ENCODE assay signal across 8 cellular contexts in genomic region chr1:152459596-152460528, GRCh38. TPM values are rescaled to one million over a fixed set of nuclear protein-coding genes. Genes with fewer than 3 reads are reported as not detected.
DNase-seq lines count a peak whose midpoint lies in the region; ATAC-seq, FAIRE-seq and TF ChIP-seq lines count a peak whose summit lies in the region.

No MANE protein-coding gene starts in this region.

- BruUV-seq in Caco-2 (replicated peaks; lab: Mats Ljungman, UMichigan), result no TSS peak

- peak overlapping the region; percentile 3 to 66 (median 33) for H3K27ac ChIP-seq in Peyer's patch

- no peak for TF ChIP-seq POLR2A in Peyer's patch (IDR thresholded peaks at IDR 0.05)

- no peak overlapping the region for H3K4me3 Mint-ChIP-seq in Caco-2 (ENCODE audit: unreplicated experiment)
- peak overlapping the region; percentile 32 for H3K4me3 Mint-ChIP-seq in activated T-helper 1 cell treated with anti-CD3 and anti-CD28 coated beads, Interleukin-12 subunit alpha, Interleukin-12 subunit beta, Interleukin-2, Interleukin-4 antibody, amounts not matched to agents 30 ng/mL and 10 ng/mL and 1 ng/mL, durations not matched to agents 14 hours and 24 hours and 36 hours

- H3K36me3 ChIP-seq in Caco-2 (ENCODE audit: control insufficient read depth, insufficient read depth, low read length) (no peaks in the 10 kb centered on the region), Peyer's patch (no peaks in the 10 kb centered on the region)

- H3K9me3 Mint-ChIP-seq in Caco-2 (ENCODE audit: unreplicated experiment), result no peaks in the 10 kb centered on the region
- H3K9me3 Mint-ChIP-seq in activated T-helper 1 cell treated with anti-CD3 and anti-CD28 coated beads, Interleukin-12 subunit alpha, Interleukin-12 subunit beta, Interleukin-2, Interleukin-4 antibody, amounts not matched to agents 30 ng/mL and 10 ng/mL and 1 ng/mL, durations not matched to agents 14 hours and 24 hours and 36 hours, result no peaks in the 10 kb centered on the region

- no peak for FAIRE-seq in urothelium cell line (lab: Jason Lieb, UNC)

- CTCF ChIA-PET in Caco-2 (lab: Charles Lee), result interaction anchor here (0.9 to 2.9 kb wide), 4 partner anchors 19 to 73 kb away, joined by 3 to 118 read pairs (median 12); no protein-coding TSS in a partner anchor

- H3K27me3 ChIP-seq in Caco-2 (replicated peaks; ENCODE audit: control insufficient read depth, insufficient read depth, low read length) (no peaks in the 10 kb centered on the region), Peyer's patch (no peaks in the 10 kb centered on the region)

- intact Hi-C loops in Caco-2 (cut with micrococcal nuclease; ENCODE audit: unreplicated experiment), result loop anchor here (1.0 to 5.0 kb wide), 2 partner anchors 73 to 408 kb away; no protein-coding TSS in a partner anchor
- intact Hi-C loops in activated T-helper 1 cell treated with anti-CD3 and anti-CD28 coated beads, Interleukin-12 subunit alpha, Interleukin-12 subunit beta, Interleukin-2, Interleukin-4 antibody, amounts not matched to agents 30 ng/mL and 10 ng/mL and 1 ng/mL, durations not matched to agents 14 hours and 24 hours and 36 hours (cut with micrococcal nuclease), result loop anchor here (1.0 to 2.0 kb wide), 2 partner anchors 19 to 317 kb away; no protein-coding TSS in a partner anchor

- ATAC-seq in HG03342 (IDR thresholded peaks at IDR 0.05; ENCODE audit: unreplicated experiment), result peak; percentile 93

- peak; percentile 82 to 84 for TF ChIP-seq CTCF in Caco-2 (IDR thresholded peaks at IDR 0.05; ENCODE audit: insufficient read depth in 1 of 2, low read depth in 1 of 2, low read length in 1 of 2, severe bottlenecking in 1 of 2, unreplicated experiment in 1 of 2)
- TF ChIP-seq CTCF in Peyer's patch (IDR thresholded peaks at IDR 0.05), result peak; percentile 36 to 87 (median 66)

- no peaks in the 10 kb centered on the region for H3K4me1 ChIP-seq in Caco-2
- no peaks in the 10 kb centered on the region for H3K4me1 ChIP-seq in Peyer's patch

- POLR2A ChIA-PET in Caco-2 (lab: Charles Lee), result no interaction called here

- H3K4me1 Mint-ChIP-seq in Caco-2 (ENCODE audit: low read depth, unreplicated experiment), result no peaks in the 10 kb centered on the region
- peaks cover 32% of the 10 kb centered on the region for H3K4me1 Mint-ChIP-seq in activated T-helper 1 cell treated with anti-CD3 and anti-CD28 coated beads, Interleukin-12 subunit alpha, Interleukin-12 subunit beta, Interleukin-2, Interleukin-4 antibody, amounts not matched to agents 30 ng/mL and 10 ng/mL and 1 ng/mL, durations not matched to agents 14 hours and 24 hours and 36 hours (ENCODE audit: low read depth)

- no peaks in the 10 kb centered on the region for H3K27me3 Mint-ChIP-seq in Caco-2 (ENCODE audit: insufficient read depth, unreplicated experiment)
- H3K27me3 Mint-ChIP-seq in activated T-helper 1 cell treated with anti-CD3 and anti-CD28 coated beads, Interleukin-12 subunit alpha, Interleukin-12 subunit beta, Interleukin-2, Interleukin-4 antibody, amounts not matched to agents 30 ng/mL and 10 ng/mL and 1 ng/mL, durations not matched to agents 14 hours and 24 hours and 36 hours (ENCODE audit: insufficient read depth), result peaks cover 8% of the 10 kb centered on the region

- H3K27ac Mint-ChIP-seq in Caco-2 (ENCODE audit: unreplicated experiment), result no peak overlapping the region
- H3K27ac Mint-ChIP-seq in activated T-helper 1 cell treated with anti-CD3 and anti-CD28 coated beads, Interleukin-12 subunit alpha, Interleukin-12 subunit beta, Interleukin-2, Interleukin-4 antibody, amounts not matched to agents 30 ng/mL and 10 ng/mL and 1 ng/mL, durations not matched to agents 14 hours and 24 hours and 36 hours, result peak overlapping the region; percentile 66

- H3K9me3 ChIP-seq in Caco-2 (no peaks in the 10 kb centered on the region), Peyer's patch (no peaks in the 10 kb centered on the region)

- DNase-seq in Caco-2 (peak; percentile 63 to 73), GM19238 (ENCODE audit: insufficient read length, low spot score) (peak; percentile 37), Peyer's patch (peak; percentile 76 to 89 (median 77)), germinal center (ENCODE audit: low spot score) (peak; percentile 59), putamen (ENCODE audit: low spot score) (peak; percentile 47), urothelium cell line (ENCODE audit: low spot score) (peak; percentile 77)
- peak; percentile 46 for DNase-seq in activated T-helper 1 cell treated with anti-CD3 and anti-CD28 coated beads, Interleukin-12 subunit alpha, Interleukin-12 subunit beta, Interleukin-2, Interleukin-4 antibody, amounts not matched to agents 30 ng/mL and 10 ng/mL and 1 ng/mL, durations not matched to agents 14 hours and 24 hours and 36 hours (ENCODE audit: low spot score)

- no peaks in the 10 kb centered on the region for H3K36me3 Mint-ChIP-seq in Caco-2 (ENCODE audit: insufficient read depth, unreplicated experiment)
- no peaks in the 10 kb centered on the region for H3K36me3 Mint-ChIP-seq in activated T-helper 1 cell treated with anti-CD3 and anti-CD28 coated beads, Interleukin-12 subunit alpha, Interleukin-12 subunit beta, Interleukin-2, Interleukin-4 antibody, amounts not matched to agents 30 ng/mL and 10 ng/mL and 1 ng/mL, durations not matched to agents 14 hours and 24 hours and 36 hours (ENCODE audit: low read depth)

- H3K4me3 ChIP-seq in Caco-2 (ENCODE audit: low read depth, low read length) (no peak overlapping the region), Peyer's patch (peak overlapping the region in 2 of 4 donors; percentile 9 to 26)

RNA-seq across cellular contexts. Expression of gene CRNN, which starts 45.8 kb away (rescaled TPM):
- total RNA-seq in Caco-2 (2022) (not detected in 2 replicates), Peyer's patch (under 1 TPM in 1 of 4 donors, not detected in 3; 0.67 TPM)
- not detected in 2 replicates for total RNA-seq in activated T-helper 1 cell treated with anti-CD3 and anti-CD28 coated beads, Interleukin-12 subunit alpha, Interleukin-12 subunit beta, Interleukin-2, Interleukin-4 antibody, amounts not matched to agents 30 ng/mL and 10 ng/mL and 1 ng/mL, durations not matched to agents 14 hours and 24 hours and 36 hours

RNA-seq across cellular contexts. Expression of gene LCE5A, which starts 50.7 kb away (rescaled TPM):
- total RNA-seq in Caco-2 (2022) (not detected in 2 replicates), Peyer's patch (not detected)
- not detected in 2 replicates for total RNA-seq in activated T-helper 1 cell treated with anti-CD3 and anti-CD28 coated beads, Interleukin-12 subunit alpha, Interleukin-12 subunit beta, Interleukin-2, Interleukin-4 antibody, amounts not matched to agents 30 ng/mL and 10 ng/mL and 1 ng/mL, durations not matched to agents 14 hours and 24 hours and 36 hours

RNA-seq across cellular contexts. Expression of gene CRCT1, which starts 54.4 kb away (rescaled TPM):
- total RNA-seq in Caco-2 (2022) (not detected in 2 replicates), Peyer's patch (not detected)
- total RNA-seq in activated T-helper 1 cell treated with anti-CD3 and anti-CD28 coated beads, Interleukin-12 subunit alpha, Interleukin-12 subunit beta, Interleukin-2, Interleukin-4 antibody, amounts not matched to agents 30 ng/mL and 10 ng/mL and 1 ng/mL, durations not matched to agents 14 hours and 24 hours and 36 hours, result not detected in 2 replicates
